In the genomic region with DNA sequence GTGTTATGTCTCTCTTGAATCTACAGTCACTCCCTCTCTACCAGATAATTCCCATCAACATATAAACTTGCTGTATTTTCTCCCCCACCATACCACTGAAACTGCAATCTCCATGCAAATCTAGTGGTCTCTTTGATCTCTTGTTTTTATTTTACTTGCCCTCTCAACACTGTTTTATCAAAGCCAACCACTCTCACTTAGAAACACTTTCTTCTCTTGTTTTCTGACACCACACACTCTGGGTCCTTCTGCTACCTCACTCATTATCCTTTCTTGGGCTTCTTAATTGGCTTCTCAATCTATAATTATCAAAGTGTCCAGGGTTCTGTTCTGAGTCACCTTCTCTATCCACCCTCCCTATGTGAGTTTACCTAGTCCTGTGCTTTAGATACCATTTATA, we compare ENCODE assay signal across 12 cellular contexts. TPM values are rescaled to one million over a fixed set of nuclear protein-coding genes. Genes with fewer than 3 reads are reported as not detected.
DNase-seq lines count a peak whose midpoint lies in the region; ATAC-seq and TF ChIP-seq lines count a peak whose summit lies in the region.
"Had no signal": no experiment of that assay in that cellular context is flagged by ENCODE, and none has a peak within 500 bp of the region (broad histone marks: within the 10 kb centered on the region; RNA-seq: fewer than 3 reads in every experiment).

No MANE protein-coding gene starts in this region.

- TF ChIP-seq CTCF in lower leg skin (IDR thresholded peaks at IDR 0.05), result no peak

- H2AFZ ChIP-seq in neuron (ENCODE audit: low read depth, low read length), result no peak overlapping the region

- H3K27me3 ChIP-seq in neuron (ENCODE audit: insufficient read depth, low read length), result no peaks in the 10 kb centered on the region
- H3K27me3 ChIP-seq: gastrocnemius medialis had no signal

- intact Hi-C loops in lower leg skin (cut with DNase I; ENCODE audit: low total_unique reads), result no loop called here

- H3K27ac Mint-ChIP-seq in activated CD8-positive, alpha-beta memory T cell treated with anti-CD3 and anti-CD28 coated beads, Interleukin-2, amount 10 ng/mL, durations not matched to agents 7 days and 5 days, result no peak overlapping the region
- peak overlapping the region; percentile 79 for H3K27ac Mint-ChIP-seq in activated naive CD8-positive, alpha-beta T cell

- peak overlapping the region; percentile 9 for H3K4me3 ChIP-seq in neuron (ENCODE audit: low read length)
- H3K4me3 ChIP-seq in lower leg skin (ENCODE audit: low read depth, poor library complexity, severe bottlenecking), result no peak overlapping the region

- peak overlapping the region; percentile 16 for H3K27ac ChIP-seq in KOPT-K1 (ENCODE audit: low read depth, low read length, poor library complexity, severe bottlenecking)

- H3K36me3 ChIP-seq in KOPT-K1 (ENCODE audit: insufficient read depth, low read length) (peaks cover 9% of the 10 kb centered on the region; the same call in 1 of the 2 replicates), neuron (ENCODE audit: insufficient read depth, low read length) (peaks cover 5% of the 10 kb centered on the region)
- H3K36me3 ChIP-seq: gastrocnemius medialis had no signal

- H3K4me1 Mint-ChIP-seq in activated CD8-positive, alpha-beta memory T cell treated with anti-CD3 and anti-CD28 coated beads, Interleukin-2, amount 10 ng/mL, durations not matched to agents 7 days and 5 days, result peaks cover 57% of the 10 kb centered on the region
- H3K4me1 Mint-ChIP-seq in activated naive CD8-positive, alpha-beta T cell (ENCODE audit: low read depth), result peaks cover 68% of the 10 kb centered on the region

- H3K9me3 Mint-ChIP-seq in activated CD8-positive, alpha-beta memory T cell treated with anti-CD3 and anti-CD28 coated beads, Interleukin-2, amount 10 ng/mL, durations not matched to agents 7 days and 5 days (ENCODE audit: low read depth), result no peaks in the 10 kb centered on the region
- no peaks in the 10 kb centered on the region for H3K9me3 Mint-ChIP-seq in activated naive CD8-positive, alpha-beta T cell (ENCODE audit: low read depth)

- no peak for TF ChIP-seq POLR2A in lower leg skin (IDR thresholded peaks at IDR 0.05)

- H3K4me3 Mint-ChIP-seq in activated CD8-positive, alpha-beta memory T cell treated with anti-CD3 and anti-CD28 coated beads, Interleukin-2, amount 10 ng/mL, durations not matched to agents 7 days and 5 days, result peak overlapping the region; percentile 19
- peak overlapping the region; percentile 98 for H3K4me3 Mint-ChIP-seq in activated naive CD8-positive, alpha-beta T cell

- ATAC-seq in activated CD8-positive, alpha-beta memory T cell treated with anti-CD3 and anti-CD28 coated beads, Interleukin-2, amount 10 ng/mL, durations not matched to agents 7 days and 5 days, result no peak
- ATAC-seq: gastrocnemius medialis, Right ventricle myocardium inferior had no signal

- DNase-seq in activated CD8-positive, alpha-beta memory T cell treated with anti-CD3 and anti-CD28 coated beads, Interleukin-2, amount 10 ng/mL, durations not matched to agents 7 days and 5 days, result no peak
- no peak for DNase-seq in activated CD8-positive, alpha-beta memory T cell treated with anti-CD3 and anti-CD28 coated beads, Interleukin-2, amount 50 U/mL, for 4 hours
- no peak for DNase-seq in DMS114 treated with DMSO at 0.1 percent for 48 hours (lab: John Stamatoyannopoulos, UW; ENCODE audit: unreplicated experiment)
- no peak for DNase-seq in mucosa of gallbladder (ENCODE audit: low spot score)
- DNase-seq in lower leg skin (ENCODE audit: low spot score in 2 of 2), result no peak
- DNase-seq: gastrocnemius medialis, GDM1, NCI-H446 treated with DMSO at 0.1 percent for 48 hours had no signal

- peaks cover 15% of the 10 kb centered on the region for H3K4me1 ChIP-seq in neuron (ENCODE audit: insufficient read depth, low read length)

- no peaks in the 10 kb centered on the region for H3K27me3 Mint-ChIP-seq in activated CD8-positive, alpha-beta memory T cell treated with anti-CD3 and anti-CD28 coated beads, Interleukin-2, amount 10 ng/mL, durations not matched to agents 7 days and 5 days
- no peaks in the 10 kb centered on the region for H3K27me3 Mint-ChIP-seq in activated naive CD8-positive, alpha-beta T cell

- CTCF ChIA-PET in activated CD8-positive, alpha-beta memory T cell treated with anti-CD3 and anti-CD28 coated beads, Interleukin-2, amount 10 ng/mL, durations not matched to agents 7 days and 5 days (lab: Charles Lee), result interaction anchor here (1.0 to 3.7 kb wide), 5 partner anchors 11 to 405 kb away, joined by 3 to 17 read pairs (median 4); no protein-coding TSS in a partner anchor

- no peaks in the 10 kb centered on the region for H3K9me3 ChIP-seq in KOPT-K1 (ENCODE audit: insufficient read depth, low read length, poor library complexity, severe bottlenecking)
- no peaks in the 10 kb centered on the region for H3K9me3 ChIP-seq in neuron (ENCODE audit: low read length)
- H3K9me3 ChIP-seq: gastrocnemius medialis had no signal

- peaks cover 3% of the 10 kb centered on the region for H3K36me3 Mint-ChIP-seq in activated CD8-positive, alpha-beta memory T cell treated with anti-CD3 and anti-CD28 coated beads, Interleukin-2, amount 10 ng/mL, durations not matched to agents 7 days and 5 days
- peaks cover 2% of the 10 kb centered on the region for H3K36me3 Mint-ChIP-seq in activated naive CD8-positive, alpha-beta T cell

RNA-seq across cellular contexts. Expression of a gene that starts 2.0 kb away (rescaled TPM):
- total RNA-seq in activated CD8-positive, alpha-beta memory T cell treated with anti-CD3 and anti-CD28 coated beads, Interleukin-2, amount 10 ng/mL, durations not matched to agents 7 days and 5 days, result 10 to 100 TPM; 30.5 to 35.8 TPM
- total RNA-seq in mucosa of gallbladder (78.9 TPM), lower leg skin (10 to 100 TPM; 32.4 to 43.3 (median 36.1) TPM)

RNA-seq across cellular contexts. Expression of a gene that starts 23.4 kb away (rescaled TPM):
- 10 to 100 TPM; 67.5 to 79.0 TPM for total RNA-seq in activated CD8-positive, alpha-beta memory T cell treated with anti-CD3 and anti-CD28 coated beads, Interleukin-2, amount 10 ng/mL, durations not matched to agents 7 days and 5 days
- total RNA-seq in mucosa of gallbladder (29.3 TPM), lower leg skin (10 to 100 TPM; 42.3 to 54.9 (median 43.4) TPM)
